1 cellular context compared by ENCODE assay signal in the genomic region with DNA sequence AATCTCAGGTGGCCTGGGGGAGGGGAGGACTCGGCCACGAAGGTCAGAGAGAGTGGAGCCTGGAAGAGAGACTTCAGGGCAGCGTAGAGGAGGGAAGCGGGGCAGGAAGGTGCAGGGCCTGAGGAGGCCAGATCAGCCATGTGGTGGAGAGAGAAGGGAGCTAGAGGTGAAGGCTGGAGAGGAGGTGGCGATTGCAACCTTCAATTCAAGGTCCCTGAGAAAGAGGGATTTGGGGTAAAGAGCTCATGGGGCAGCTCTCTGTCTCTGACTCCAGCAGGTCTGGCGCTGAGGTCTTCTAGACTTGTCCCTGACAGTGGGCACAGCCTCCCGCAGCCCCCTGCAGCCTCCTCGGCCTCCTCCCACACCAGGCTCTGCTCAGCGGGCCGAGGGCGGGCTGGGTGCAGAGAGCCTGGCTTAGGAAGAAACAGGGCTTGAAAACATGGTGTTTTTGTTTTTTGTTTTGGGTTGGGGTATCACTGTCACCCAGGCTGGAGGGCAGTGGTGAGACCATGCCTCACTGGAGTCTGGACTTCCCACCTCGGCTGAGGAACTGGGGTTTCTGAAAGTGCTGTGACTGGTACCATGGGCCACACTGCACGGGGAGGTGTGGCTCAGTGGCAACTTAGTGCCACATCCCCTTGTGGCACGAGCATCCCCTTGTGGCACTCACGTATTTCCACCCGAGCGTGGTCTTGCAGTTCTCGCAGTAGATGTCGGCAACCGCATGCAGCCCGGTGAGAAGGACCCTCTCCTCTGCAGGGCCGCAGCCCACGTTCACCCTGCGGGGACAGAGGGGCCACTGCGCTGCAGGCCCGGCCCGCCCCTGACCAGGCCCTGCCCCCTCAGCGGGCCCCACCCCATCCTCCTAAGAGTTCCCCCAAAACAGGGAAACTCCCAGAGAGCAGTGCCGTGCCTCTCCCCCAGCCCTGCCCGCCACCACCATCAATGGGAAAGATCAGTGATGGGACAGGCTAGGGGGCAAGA.
TF ChIP-seq lines count a peak whose summit lies in the region.

No MANE protein-coding gene starts in this region.

TF ChIP-seq in K562, 482 proteins besides CTCF, POLR2A, EP300 and RAD21 (continues in another document):
- TF ChIP-seq ZNF830 (CRISPR knock-in tag; IDR thresholded peaks at IDR 0.05), result peak; percentile 59; the same call in 1 of the 2 replicates
- TF ChIP-seq, protein P1, sequence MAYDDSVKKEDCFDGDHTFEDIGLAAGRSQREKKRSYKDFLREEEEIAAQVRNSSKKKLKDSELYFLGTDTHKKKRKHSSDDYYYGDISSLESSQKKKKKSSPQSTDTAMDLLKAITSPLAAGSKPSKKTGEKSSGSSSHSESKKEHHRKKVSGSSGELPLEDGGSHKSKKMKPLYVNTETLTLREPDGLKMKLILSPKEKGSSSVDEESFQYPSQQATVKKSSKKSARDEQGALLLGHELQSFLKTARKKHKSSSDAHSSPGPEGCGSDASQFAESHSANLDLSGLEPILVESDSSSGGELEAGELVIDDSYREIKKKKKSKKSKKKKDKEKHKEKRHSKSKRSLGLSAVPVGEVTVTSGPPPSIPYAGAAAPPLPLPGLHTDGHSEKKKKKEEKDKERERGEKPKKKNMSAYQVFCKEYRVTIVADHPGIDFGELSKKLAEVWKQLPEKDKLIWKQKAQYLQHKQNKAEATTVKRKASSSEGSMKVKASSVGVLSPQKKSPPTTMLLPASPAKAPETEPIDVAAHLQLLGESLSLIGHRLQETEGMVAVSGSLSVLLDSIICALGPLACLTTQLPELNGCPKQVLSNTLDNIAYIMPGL (CRISPR knock-in tag; IDR thresholded peaks at IDR 0.05), result peak; percentile 18; the same call in 1 of the 2 replicates
- TF ChIP-seq RBBP5 (IDR thresholded peaks at IDR 0.05; ENCODE audit: borderline replicate concordance, insufficient read depth, low read length, poor library complexity, severe bottlenecking), result peak; percentile 36
- no peak for TF ChIP-seq ZNF561 (CRISPR knock-in tag; conservative IDR thresholded peaks at IDR 0.05)
- TF ChIP-seq CREBBP (IDR thresholded peaks at IDR 0.05; ENCODE audit: low read depth, low read length), result no peak
- TF ChIP-seq BHLHE40 (IDR thresholded peaks at IDR 0.05; ENCODE audit: low read length), result peak; percentile 43; the same call in 1 of the 2 replicates
- TF ChIP-seq, protein P2, sequence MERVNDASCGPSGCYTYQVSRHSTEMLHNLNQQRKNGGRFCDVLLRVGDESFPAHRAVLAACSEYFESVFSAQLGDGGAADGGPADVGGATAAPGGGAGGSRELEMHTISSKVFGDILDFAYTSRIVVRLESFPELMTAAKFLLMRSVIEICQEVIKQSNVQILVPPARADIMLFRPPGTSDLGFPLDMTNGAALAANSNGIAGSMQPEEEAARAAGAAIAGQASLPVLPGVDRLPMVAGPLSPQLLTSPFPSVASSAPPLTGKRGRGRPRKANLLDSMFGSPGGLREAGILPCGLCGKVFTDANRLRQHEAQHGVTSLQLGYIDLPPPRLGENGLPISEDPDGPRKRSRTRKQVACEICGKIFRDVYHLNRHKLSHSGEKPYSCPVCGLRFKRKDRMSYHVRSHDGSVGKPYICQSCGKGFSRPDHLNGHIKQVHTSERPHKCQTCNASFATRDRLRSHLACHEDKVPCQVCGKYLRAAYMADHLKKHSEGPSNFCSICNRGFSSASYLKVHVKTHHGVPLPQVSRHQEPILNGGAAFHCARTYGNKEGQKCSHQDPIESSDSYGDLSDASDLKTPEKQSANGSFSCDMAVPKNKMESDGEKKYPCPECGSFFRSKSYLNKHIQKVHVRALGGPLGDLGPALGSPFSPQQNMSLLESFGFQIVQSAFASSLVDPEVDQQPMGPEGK (CRISPR knock-in tag; IDR thresholded peaks at IDR 0.05; ENCODE audit: borderline replicate concordance), result peak; percentile 86; the same call in 1 of the 2 replicates
- 0 out of 2 replicates have a peak, but pooled peaks have one; percentile 9 for TF ChIP-seq PHTF2 (CRISPR knock-in tag; IDR thresholded peaks at IDR 0.05)
- TF ChIP-seq, protein P3, sequence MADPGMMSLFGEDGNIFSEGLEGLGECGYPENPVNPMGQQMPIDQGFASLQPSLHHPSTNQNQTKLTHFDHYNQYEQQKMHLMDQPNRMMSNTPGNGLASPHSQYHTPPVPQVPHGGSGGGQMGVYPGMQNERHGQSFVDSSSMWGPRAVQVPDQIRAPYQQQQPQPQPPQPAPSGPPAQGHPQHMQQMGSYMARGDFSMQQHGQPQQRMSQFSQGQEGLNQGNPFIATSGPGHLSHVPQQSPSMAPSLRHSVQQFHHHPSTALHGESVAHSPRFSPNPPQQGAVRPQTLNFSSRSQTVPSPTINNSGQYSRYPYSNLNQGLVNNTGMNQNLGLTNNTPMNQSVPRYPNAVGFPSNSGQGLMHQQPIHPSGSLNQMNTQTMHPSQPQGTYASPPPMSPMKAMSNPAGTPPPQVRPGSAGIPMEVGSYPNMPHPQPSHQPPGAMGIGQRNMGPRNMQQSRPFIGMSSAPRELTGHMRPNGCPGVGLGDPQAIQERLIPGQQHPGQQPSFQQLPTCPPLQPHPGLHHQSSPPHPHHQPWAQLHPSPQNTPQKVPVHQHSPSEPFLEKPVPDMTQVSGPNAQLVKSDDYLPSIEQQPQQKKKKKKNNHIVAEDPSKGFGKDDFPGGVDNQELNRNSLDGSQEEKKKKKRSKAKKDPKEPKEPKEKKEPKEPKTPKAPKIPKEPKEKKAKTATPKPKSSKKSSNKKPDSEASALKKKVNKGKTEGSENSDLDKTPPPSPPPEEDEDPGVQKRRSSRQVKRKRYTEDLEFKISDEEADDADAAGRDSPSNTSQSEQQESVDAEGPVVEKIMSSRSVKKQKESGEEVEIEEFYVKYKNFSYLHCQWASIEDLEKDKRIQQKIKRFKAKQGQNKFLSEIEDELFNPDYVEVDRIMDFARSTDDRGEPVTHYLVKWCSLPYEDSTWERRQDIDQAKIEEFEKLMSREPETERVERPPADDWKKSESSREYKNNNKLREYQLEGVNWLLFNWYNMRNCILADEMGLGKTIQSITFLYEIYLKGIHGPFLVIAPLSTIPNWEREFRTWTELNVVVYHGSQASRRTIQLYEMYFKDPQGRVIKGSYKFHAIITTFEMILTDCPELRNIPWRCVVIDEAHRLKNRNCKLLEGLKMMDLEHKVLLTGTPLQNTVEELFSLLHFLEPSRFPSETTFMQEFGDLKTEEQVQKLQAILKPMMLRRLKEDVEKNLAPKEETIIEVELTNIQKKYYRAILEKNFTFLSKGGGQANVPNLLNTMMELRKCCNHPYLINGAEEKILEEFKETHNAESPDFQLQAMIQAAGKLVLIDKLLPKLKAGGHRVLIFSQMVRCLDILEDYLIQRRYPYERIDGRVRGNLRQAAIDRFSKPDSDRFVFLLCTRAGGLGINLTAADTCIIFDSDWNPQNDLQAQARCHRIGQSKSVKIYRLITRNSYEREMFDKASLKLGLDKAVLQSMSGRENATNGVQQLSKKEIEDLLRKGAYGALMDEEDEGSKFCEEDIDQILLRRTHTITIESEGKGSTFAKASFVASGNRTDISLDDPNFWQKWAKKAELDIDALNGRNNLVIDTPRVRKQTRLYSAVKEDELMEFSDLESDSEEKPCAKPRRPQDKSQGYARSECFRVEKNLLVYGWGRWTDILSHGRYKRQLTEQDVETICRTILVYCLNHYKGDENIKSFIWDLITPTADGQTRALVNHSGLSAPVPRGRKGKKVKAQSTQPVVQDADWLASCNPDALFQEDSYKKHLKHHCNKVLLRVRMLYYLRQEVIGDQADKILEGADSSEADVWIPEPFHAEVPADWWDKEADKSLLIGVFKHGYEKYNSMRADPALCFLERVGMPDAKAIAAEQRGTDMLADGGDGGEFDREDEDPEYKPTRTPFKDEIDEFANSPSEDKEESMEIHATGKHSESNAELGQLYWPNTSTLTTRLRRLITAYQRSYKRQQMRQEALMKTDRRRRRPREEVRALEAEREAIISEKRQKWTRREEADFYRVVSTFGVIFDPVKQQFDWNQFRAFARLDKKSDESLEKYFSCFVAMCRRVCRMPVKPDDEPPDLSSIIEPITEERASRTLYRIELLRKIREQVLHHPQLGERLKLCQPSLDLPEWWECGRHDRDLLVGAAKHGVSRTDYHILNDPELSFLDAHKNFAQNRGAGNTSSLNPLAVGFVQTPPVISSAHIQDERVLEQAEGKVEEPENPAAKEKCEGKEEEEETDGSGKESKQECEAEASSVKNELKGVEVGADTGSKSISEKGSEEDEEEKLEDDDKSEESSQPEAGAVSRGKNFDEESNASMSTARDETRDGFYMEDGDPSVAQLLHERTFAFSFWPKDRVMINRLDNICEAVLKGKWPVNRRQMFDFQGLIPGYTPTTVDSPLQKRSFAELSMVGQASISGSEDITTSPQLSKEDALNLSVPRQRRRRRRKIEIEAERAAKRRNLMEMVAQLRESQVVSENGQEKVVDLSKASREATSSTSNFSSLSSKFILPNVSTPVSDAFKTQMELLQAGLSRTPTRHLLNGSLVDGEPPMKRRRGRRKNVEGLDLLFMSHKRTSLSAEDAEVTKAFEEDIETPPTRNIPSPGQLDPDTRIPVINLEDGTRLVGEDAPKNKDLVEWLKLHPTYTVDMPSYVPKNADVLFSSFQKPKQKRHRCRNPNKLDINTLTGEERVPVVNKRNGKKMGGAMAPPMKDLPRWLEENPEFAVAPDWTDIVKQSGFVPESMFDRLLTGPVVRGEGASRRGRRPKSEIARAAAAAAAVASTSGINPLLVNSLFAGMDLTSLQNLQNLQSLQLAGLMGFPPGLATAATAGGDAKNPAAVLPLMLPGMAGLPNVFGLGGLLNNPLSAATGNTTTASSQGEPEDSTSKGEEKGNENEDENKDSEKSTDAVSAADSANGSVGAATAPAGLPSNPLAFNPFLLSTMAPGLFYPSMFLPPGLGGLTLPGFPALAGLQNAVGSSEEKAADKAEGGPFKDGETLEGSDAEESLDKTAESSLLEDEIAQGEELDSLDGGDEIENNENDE (IDR thresholded peaks at IDR 0.05; ENCODE audit: low read depth, low read length), result peak; percentile 76
- TF ChIP-seq NUFIP1 (IDR thresholded peaks at IDR 0.05; ENCODE audit: partially characterized antibody), result no peak
- no peak for TF ChIP-seq CBX3 (IDR thresholded peaks at IDR 0.05; ENCODE audit: borderline replicate concordance in 1 of 2, low read length in 2 of 2)
- peak; percentile 83 for TF ChIP-seq CHD1 (IDR thresholded peaks at IDR 0.05; ENCODE audit: low read length)
- TF ChIP-seq FOXK1 (CRISPR knock-in tag; IDR thresholded peaks at IDR 0.05; ENCODE audit: borderline replicate concordance), result no peak
- 0 out of 2 replicates have a peak, but pooled peaks have one; percentile 21 for TF ChIP-seq MXI1 (IDR thresholded peaks at IDR 0.05; ENCODE audit: low read depth, low read length)
- 0 out of 4 replicates have a peak, but pooled peaks of 1 of the 2 experiments have one; percentile 34 for TF ChIP-seq SIN3A (IDR thresholded peaks at IDR 0.05; ENCODE audit: borderline replicate concordance in 2 of 2, control insufficient read depth in 1 of 2, low read depth in 2 of 2, low read length in 2 of 2)
- peak; percentile 75; the same call in 1 of the 2 replicates for TF ChIP-seq PHB (CRISPR knock-in tag; IDR thresholded peaks at IDR 0.05)
- TF ChIP-seq, protein P4, sequence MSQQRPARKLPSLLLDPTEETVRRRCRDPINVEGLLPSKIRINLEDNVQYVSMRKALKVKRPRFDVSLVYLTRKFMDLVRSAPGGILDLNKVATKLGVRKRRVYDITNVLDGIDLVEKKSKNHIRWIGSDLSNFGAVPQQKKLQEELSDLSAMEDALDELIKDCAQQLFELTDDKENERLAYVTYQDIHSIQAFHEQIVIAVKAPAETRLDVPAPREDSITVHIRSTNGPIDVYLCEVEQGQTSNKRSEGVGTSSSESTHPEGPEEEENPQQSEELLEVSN (IDR thresholded peaks at IDR 0.05; ENCODE audit: borderline replicate concordance in 1 of 2, extremely low read depth in 1 of 2, insufficient read depth in 1 of 2, insufficient read length in 1 of 2, low read depth in 1 of 2, low read length in 1 of 2, poor library complexity in 1 of 2, severe bottlenecking in 1 of 2), result peak in 1 of 2 experiments; percentile 30
- TF ChIP-seq, protein P5, sequence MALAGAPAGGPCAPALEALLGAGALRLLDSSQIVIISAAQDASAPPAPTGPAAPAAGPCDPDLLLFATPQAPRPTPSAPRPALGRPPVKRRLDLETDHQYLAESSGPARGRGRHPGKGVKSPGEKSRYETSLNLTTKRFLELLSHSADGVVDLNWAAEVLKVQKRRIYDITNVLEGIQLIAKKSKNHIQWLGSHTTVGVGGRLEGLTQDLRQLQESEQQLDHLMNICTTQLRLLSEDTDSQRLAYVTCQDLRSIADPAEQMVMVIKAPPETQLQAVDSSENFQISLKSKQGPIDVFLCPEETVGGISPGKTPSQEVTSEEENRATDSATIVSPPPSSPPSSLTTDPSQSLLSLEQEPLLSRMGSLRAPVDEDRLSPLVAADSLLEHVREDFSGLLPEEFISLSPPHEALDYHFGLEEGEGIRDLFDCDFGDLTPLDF (CRISPR knock-in tag; IDR thresholded peaks at IDR 0.05), result peak; percentile 11; the same call in 1 of the 2 replicates
- TF ChIP-seq KDM5B (IDR thresholded peaks at IDR 0.05; ENCODE audit: insufficient replicate concordance, low read depth, low read length), result peak; percentile 65
- peak; percentile 52 for TF ChIP-seq SETDB1 (IDR thresholded peaks at IDR 0.05; ENCODE audit: low read length)
- no peak for TF ChIP-seq HOXB6 (CRISPR knock-in tag; IDR thresholded peaks at IDR 0.05; ENCODE audit: borderline replicate concordance)
- TF ChIP-seq, protein P6, sequence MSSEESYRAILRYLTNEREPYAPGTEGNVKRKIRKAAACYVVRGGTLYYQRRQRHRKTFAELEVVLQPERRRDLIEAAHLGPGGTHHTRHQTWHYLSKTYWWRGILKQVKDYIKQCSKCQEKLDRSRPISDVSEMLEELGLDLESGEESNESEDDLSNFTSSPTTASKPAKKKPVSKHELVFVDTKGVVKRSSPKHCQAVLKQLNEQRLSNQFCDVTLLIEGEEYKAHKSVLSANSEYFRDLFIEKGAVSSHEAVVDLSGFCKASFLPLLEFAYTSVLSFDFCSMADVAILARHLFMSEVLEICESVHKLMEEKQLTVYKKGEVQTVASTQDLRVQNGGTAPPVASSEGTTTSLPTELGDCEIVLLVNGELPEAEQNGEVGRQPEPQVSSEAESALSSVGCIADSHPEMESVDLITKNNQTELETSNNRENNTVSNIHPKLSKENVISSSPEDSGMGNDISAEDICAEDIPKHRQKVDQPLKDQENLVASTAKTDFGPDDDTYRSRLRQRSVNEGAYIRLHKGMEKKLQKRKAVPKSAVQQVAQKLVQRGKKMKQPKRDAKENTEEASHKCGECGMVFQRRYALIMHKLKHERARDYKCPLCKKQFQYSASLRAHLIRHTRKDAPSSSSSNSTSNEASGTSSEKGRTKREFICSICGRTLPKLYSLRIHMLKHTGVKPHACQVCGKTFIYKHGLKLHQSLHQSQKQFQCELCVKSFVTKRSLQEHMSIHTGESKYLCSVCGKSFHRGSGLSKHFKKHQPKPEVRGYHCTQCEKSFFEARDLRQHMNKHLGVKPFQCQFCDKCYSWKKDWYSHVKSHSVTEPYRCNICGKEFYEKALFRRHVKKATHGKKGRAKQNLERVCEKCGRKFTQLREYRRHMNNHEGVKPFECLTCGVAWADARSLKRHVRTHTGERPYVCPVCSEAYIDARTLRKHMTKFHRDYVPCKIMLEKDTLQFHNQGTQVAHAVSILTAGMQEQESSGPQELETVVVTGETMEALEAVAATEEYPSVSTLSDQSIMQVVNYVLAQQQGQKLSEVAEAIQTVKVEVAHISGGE (CRISPR knock-in tag; IDR thresholded peaks at IDR 0.05), result no peak
